In genomic region chr4:112145820-112146813, GRCh38 we compare ENCODE assay signal across 8 cellular contexts. TPM values are rescaled to one million over a fixed set of nuclear protein-coding genes. Genes with fewer than 3 reads are reported as not detected.
A peak's percentile ranks its signal among the peaks of the same experiment; 100 is the strongest.
DNase-seq lines count a peak whose midpoint lies in the region; ATAC-seq lines count a peak whose summit lies in the region.

No MANE protein-coding gene starts in this region.

- DNase-seq in NCI-H524 (lab: John Stamatoyannopoulos, UW) (peak; percentile 21 to 30), NCI-H524 treated with DMSO at 0.1 percent for 48 hours (lab: John Stamatoyannopoulos, UW) (no peak), NCI-H345 (lab: John Stamatoyannopoulos, UW) (peak; percentile 33), epithelial cell of prostate (ENCODE audit: low read depth, low spot score) (no peak), mucosa of gallbladder (ENCODE audit: low spot score) (peak; percentile 28)
- DNase-seq in activated CD8-positive, alpha-beta memory T cell treated with anti-CD3 and anti-CD28 coated beads, Interleukin-2, amount 50 U/mL, for 24 hours (ENCODE audit: extremely low read depth), result peak; percentile 54
- peak; percentile 56 for DNase-seq in stimulated activated CD8-positive, alpha-beta memory T cell treated with anti-CD3 and anti-CD28 coated beads, Interleukin-4, amount 100 ng/mL, for 24 hours (ENCODE audit: low read depth)

- peak; percentile 63 for ATAC-seq in HG02798 (IDR thresholded peaks at IDR 0.05; ENCODE audit: poor library complexity, unreplicated experiment)

- peak overlapping the region; percentile 62 for H3K27ac ChIP-seq in epithelial cell of prostate

RNA-seq across cellular contexts. Expression of gene FAM241A, which starts 0.9 kb away (rescaled TPM):
- total RNA-seq in mucosa of gallbladder, result 2.6 TPM

Comparison
In these comparisons a context has a peak if more than half of its experiments do, and no peak if none do; other contexts are left out.
1. DNase-seq: peak in NCI-H524 (2 of 2), NCI-H345 (single experiment), activated CD8-positive, alpha-beta memory T cell treated with anti-CD3 and anti-CD28 coated beads, Interleukin-2, amount 50 U/mL, for 24 hours (single experiment), mucosa of gallbladder (single experiment) and stimulated activated CD8-positive, alpha-beta memory T cell treated with anti-CD3 and anti-CD28 coated beads, Interleukin-4, amount 100 ng/mL, for 24 hours (single experiment); none in NCI-H524 treated with DMSO at 0.1 percent for 48 hours (single experiment) and epithelial cell of prostate (single experiment).